Comparison of ENCODE assay signal across 9 cellular contexts in genomic region chr3:122975163-122975923, GRCh38. TPM values are rescaled to one million over a fixed set of nuclear protein-coding genes. Genes with fewer than 3 reads are reported as not detected.
DNase-seq lines count a peak whose midpoint lies in the region; ATAC-seq and TF ChIP-seq lines count a peak whose summit lies in the region.
"Had no signal": no experiment of that assay in that cellular context is flagged by ENCODE, and none has a peak within 500 bp of the region (broad histone marks: within the 10 kb centered on the region; RNA-seq: fewer than 3 reads in every experiment).

No MANE protein-coding gene starts in this region.

- peak overlapping the region; percentile 30 for H3K4me3 Mint-ChIP-seq in activated naive CD8-positive, alpha-beta T cell treated with anti-CD3 and anti-CD28 coated beads for 36 hours

- no peaks in the 10 kb centered on the region for H3K9me3 ChIP-seq in left lung

- H3K27ac ChIP-seq in left lung: peak overlapping the region in 1 of 2 donors; percentile 62

- no peaks in the 10 kb centered on the region for H3K9me3 Mint-ChIP-seq in activated naive CD8-positive, alpha-beta T cell treated with anti-CD3 and anti-CD28 coated beads for 36 hours
- H3K9me3 Mint-ChIP-seq: naive thymus-derived CD8-positive, alpha-beta T cell had no signal

- H3K4me1 Mint-ChIP-seq in activated naive CD8-positive, alpha-beta T cell treated with anti-CD3 and anti-CD28 coated beads for 36 hours: peaks cover 15% of the 10 kb centered on the region

- H3K27me3 Mint-ChIP-seq in activated naive CD8-positive, alpha-beta T cell treated with anti-CD3 and anti-CD28 coated beads for 36 hours: peaks cover 7% of the 10 kb centered on the region

- TF ChIP-seq CTCF in left lung (IDR thresholded peaks at IDR 0.05): no peak

- DNase-seq in GF-D8 (lab: John Stamatoyannopoulos, UW) (peak; percentile 45), NAMALWA (ENCODE audit: low spot score) (peak; percentile 57), left lung (peak in 1 of 2 donors; percentile 63), COLO668 (lab: John Stamatoyannopoulos, UW; ENCODE audit: unreplicated experiment) (no peak)
- DNase-seq in activated naive CD8-positive, alpha-beta T cell treated with anti-CD3 and anti-CD28 coated beads for 36 hours: peak; percentile 5

- ATAC-seq in GM21786 (IDR thresholded peaks at IDR 0.05; ENCODE audit: unreplicated experiment) (peak; percentile 56), left lung (peak; percentile 59), GM21515 (IDR thresholded peaks at IDR 0.05; ENCODE audit: unreplicated experiment) (no peak)

- H3K36me3 ChIP-seq in left lung: no peaks in the 10 kb centered on the region

- H3K27ac Mint-ChIP-seq in activated naive CD8-positive, alpha-beta T cell treated with anti-CD3 and anti-CD28 coated beads for 36 hours: no peak overlapping the region

- no peaks in the 10 kb centered on the region for H3K27me3 ChIP-seq in left lung

- no peak overlapping the region for H3K4me3 ChIP-seq in left lung

- intact Hi-C loops in left lung (cut with DNase I): no loop called here

- no peaks in the 10 kb centered on the region for H3K36me3 Mint-ChIP-seq in activated naive CD8-positive, alpha-beta T cell treated with anti-CD3 and anti-CD28 coated beads for 36 hours
- H3K36me3 Mint-ChIP-seq: naive thymus-derived CD8-positive, alpha-beta T cell had no signal

- H3K4me1 ChIP-seq in left lung: peaks cover 4 to 16% of the 10 kb centered on the region in 2 donors

RNA-seq across cellular contexts. Expression of gene SEMA5B, which starts 52.2 kb away (rescaled TPM):
- total RNA-seq in activated naive CD8-positive, alpha-beta T cell treated with anti-CD3 and anti-CD28 coated beads for 36 hours: not detected
- total RNA-seq in left lung: under 1 TPM; 0.61 to 0.89 TPM
- total RNA-seq: T-helper 2 cell treated with Interferon-gamma antibody and Interleukin-4, amounts not matched to agents 100 ng/mL and 5 ng/mL, for 36 hours had no signal
